8 cellular contexts compared by ENCODE assay signal in the genomic region with DNA sequence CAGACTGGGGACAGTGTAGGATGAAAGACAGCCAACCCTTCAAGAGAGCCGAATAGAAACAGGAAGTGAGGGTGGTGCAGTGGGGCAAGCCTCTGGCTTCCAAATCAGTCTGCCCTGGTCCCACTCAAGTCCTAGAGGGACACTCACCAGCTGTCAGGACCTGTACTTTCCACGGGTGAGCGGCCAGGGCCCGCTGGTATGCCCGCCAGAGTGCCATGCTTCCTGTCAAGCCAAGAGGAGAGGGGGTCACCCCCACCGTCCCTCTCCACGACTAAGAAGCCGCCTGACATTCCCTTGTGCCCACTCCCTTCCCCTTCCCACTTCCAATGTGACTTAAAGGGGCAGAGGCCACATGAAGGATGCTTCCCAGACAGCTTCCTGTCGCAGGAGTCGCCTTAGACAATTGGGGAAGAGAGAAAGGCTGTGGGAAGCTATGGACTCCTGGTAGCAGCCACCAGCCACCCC. TPM values are rescaled to one million over a fixed set of nuclear protein-coding genes. Genes with fewer than 3 reads are reported as not detected.
DNase-seq lines count a peak whose midpoint lies in the region; ATAC-seq and TF ChIP-seq lines count a peak whose summit lies in the region.

No MANE protein-coding gene starts in this region.

- H3T11ph ChIP-seq in H9 (ENCODE audit: low read length): no peak overlapping the region

- H3K27ac ChIP-seq in H9 (ENCODE audit: insufficient read length, low read depth, low read length): no peak overlapping the region
- H3K27ac ChIP-seq in epithelial cell of prostate: peak overlapping the region; percentile 70

- H2BK20ac ChIP-seq in H9 (ENCODE audit: low read depth, low read length, poor library complexity, severe bottlenecking): no peak overlapping the region

- H3K4me3 ChIP-seq in AG10803 (ENCODE audit: low read length): peak overlapping the region; percentile 98

- peak; percentile 17 for DNase-seq in AG10803 (ENCODE audit: low read depth)
- DNase-seq in H9: no peak
- peak; percentile 22 for DNase-seq in SKM-1 treated with dmso at 0.1 percent for 144 hours (lab: John Stamatoyannopoulos, UW; ENCODE audit: unreplicated experiment)
- no peak for DNase-seq in epithelial cell of prostate (ENCODE audit: low read depth, low spot score)
- no peak for DNase-seq in COLO829 (ENCODE audit: low spot score)
- no peak for DNase-seq in kidney glomerular epithelial cell (lab: John Stamatoyannopoulos, UW)

- H3K4me1 Mint-ChIP-seq in H9: peaks cover 13 to 19% of the 10 kb centered on the region in 2 experiments
- peaks cover 7% of the 10 kb centered on the region for H3K4me1 Mint-ChIP-seq in nephron

- H3K27me3 Mint-ChIP-seq in H9 (ENCODE audit: low read depth) (no peaks in the 10 kb centered on the region), nephron (ENCODE audit: low read depth) (no peaks in the 10 kb centered on the region)

- no peak overlapping the region for H3K56ac ChIP-seq in H9 (ENCODE audit: insufficient read length, low read depth, low read length)

- peak overlapping the region; percentile 93 for H3K9ac ChIP-seq in H9 (ENCODE audit: extremely low read depth, insufficient read length, low read length)

- H3K4me3 Mint-ChIP-seq in H9 (peak overlapping the region; percentile 87 to 98), nephron (peak overlapping the region; percentile 91 to 97 (median 91))

- H4K5ac ChIP-seq in H9 (ENCODE audit: insufficient read length, low read depth, low read length): no peak overlapping the region

- peaks cover 10% of the 10 kb centered on the region for H3K23me2 ChIP-seq in H9 (ENCODE audit: insufficient read length, low read depth, low read length, poor library complexity, severe bottlenecking)

- no peaks in the 10 kb centered on the region for H3K79me1 ChIP-seq in H9 (ENCODE audit: insufficient read depth, low read depth, low read length, poor library complexity, severe bottlenecking)

- no peak for TF ChIP-seq CTCF in AG10803 (conservative IDR thresholded peaks at IDR 0.05; ENCODE audit: low read length)
- no peak for TF ChIP-seq CTCF in H9 (conservative IDR thresholded peaks at IDR 0.05)
- no peak for TF ChIP-seq CTCF in nephron (IDR thresholded peaks at IDR 0.05; ENCODE audit: unreplicated experiment in 3 of 3)

- peaks cover 9 to 21% (median 18%) of the 10 kb centered on the region in 3 experiments for H3K36me3 Mint-ChIP-seq in H9 (ENCODE audit: insufficient read depth in 1 of 3, low read depth in 3 of 3)
- peaks cover 23% of the 10 kb centered on the region for H3K36me3 Mint-ChIP-seq in nephron (ENCODE audit: low read depth)

- H3K4ac ChIP-seq in H9 (ENCODE audit: low read depth, low read length): no peak overlapping the region

- H3K14ac ChIP-seq in H9 (ENCODE audit: insufficient read depth, low read length): peak overlapping the region; percentile 25; the same call in 1 of the 2 replicates

- H3K79me2 ChIP-seq in H9 (ENCODE audit: insufficient read depth, low read length): no peaks in the 10 kb centered on the region

- H2BK5ac ChIP-seq in H9 (ENCODE audit: insufficient read length, low read length): no peak overlapping the region

- no peaks in the 10 kb centered on the region for H3K9me3 ChIP-seq in H9 (ENCODE audit: control insufficient read depth, low read depth, low read length)

- no peak overlapping the region for H2AFZ ChIP-seq in H9 (ENCODE audit: low read length)

- H2AK5ac ChIP-seq in H9 (ENCODE audit: insufficient read length, low read length): no peak overlapping the region

- WGBS in H9 (ENCODE audit: extremely low coverage, insufficient read length, low lambda C conversion rate): no CpG with 5 or more reads among the region's 10 CpGs

- H3K18ac ChIP-seq in H9 (ENCODE audit: insufficient read length, low read depth, low read length): peak overlapping the region; percentile 1

- H4K91ac ChIP-seq in H9 (ENCODE audit: insufficient read length, low read depth, low read length): no peak overlapping the region

- H3K4me1 ChIP-seq in H9 (ENCODE audit: insufficient read depth, low read length): 0 out of 2 replicates have a peak, but pooled peaks cover 2% of the 10 kb centered on the region

- H3K4me2 ChIP-seq in H9 (ENCODE audit: insufficient read depth, insufficient read length, low read length): peak overlapping the region; percentile 98

- H3K27me3 ChIP-seq in H9 (ENCODE audit: insufficient read depth, low read length): no peaks in the 10 kb centered on the region

- no peaks in the 10 kb centered on the region for H4K20me1 ChIP-seq in H9 (ENCODE audit: control insufficient read depth, insufficient read depth, insufficient read length)

- no peak overlapping the region for H3K23ac ChIP-seq in H9 (ENCODE audit: insufficient read length, low read depth, low read length)

- no peak for ATAC-seq in HG03342 (IDR thresholded peaks at IDR 0.05; ENCODE audit: unreplicated experiment)

- peaks cover 0 to 2% of the 10 kb centered on the region in 2 experiments; a peak in 2 of 5 replicates for H3K9me3 Mint-ChIP-seq in H9
- no peaks in the 10 kb centered on the region for H3K9me3 Mint-ChIP-seq in nephron

- H3K27ac Mint-ChIP-seq in H9: peak overlapping the region in 2 of 3 experiments; percentile 98 to 99; a peak in 4 of 7 replicates
- H3K27ac Mint-ChIP-seq in nephron: peak overlapping the region; percentile 99

- no peak overlapping the region for H2BK15ac ChIP-seq in H9 (ENCODE audit: low read depth, low read length)

- H4K8ac ChIP-seq in H9 (replicated peaks; ENCODE audit: insufficient read length, low read depth, low read length): no peak overlapping the region

- H2BK12ac ChIP-seq in H9 (ENCODE audit: insufficient read length, low read depth, low read length): no peak overlapping the region

- no peak overlapping the region for H2BK120ac ChIP-seq in H9 (ENCODE audit: low read depth, low read length, poor library complexity, severe bottlenecking)

RNA-seq across cellular contexts. Expression of a gene that starts 0.6 kb away (rescaled TPM):
- total RNA-seq in H9 (2021): 55.4 and 59.4 TPM in 2 replicates

RNA-seq across cellular contexts. Expression of a gene that starts 14.1 kb away (rescaled TPM):
- total RNA-seq in H9 (2021): 0.77 and 1.5 TPM in 2 replicates

RNA-seq across cellular contexts. Expression of a gene that starts 34.2 kb away (rescaled TPM):
- total RNA-seq in H9 (2021): 109 TPM in 2 replicates

RNA-seq across cellular contexts. Expression of a gene that starts 40.1 kb away (rescaled TPM):
- 4.6 and 5.0 TPM in 2 replicates for total RNA-seq in H9 (2021)

RNA-seq across cellular contexts. Expression of a gene that starts 47.1 kb away (rescaled TPM):
- 0.37 and 0.44 TPM in 2 replicates for total RNA-seq in H9 (2021)

Comparison
In these comparisons a context has a peak if more than half of its experiments do, and no peak if none do; other contexts are left out.
1. DNase-seq: peak in AG10803 (single experiment) and SKM-1 treated with dmso at 0.1 percent for 144 hours (single experiment); none in H9 (single experiment), epithelial cell of prostate (single experiment), COLO829 (single experiment) and kidney glomerular epithelial cell (single experiment).